8 cellular contexts compared by ENCODE assay signal in genomic region chr11:910044-910588, GRCh38. TPM values are rescaled to one million over a fixed set of nuclear protein-coding genes. Genes with fewer than 3 reads are reported as not detected.
DNase-seq lines count a peak whose midpoint lies in the region; ATAC-seq and TF ChIP-seq lines count a peak whose summit lies in the region.

No MANE protein-coding gene starts in this region.

- no peaks in the 10 kb centered on the region for H3K9me3 ChIP-seq in hepatocyte (ENCODE audit: low read depth)

- peaks cover 23% of the 10 kb centered on the region for H3K79me2 ChIP-seq in hepatocyte

- H3K4me3 ChIP-seq in hepatocyte: peak overlapping the region; percentile 98

- peak overlapping the region; percentile 94 for H2AFZ ChIP-seq in hepatocyte

- ATAC-seq in GM18907 (IDR thresholded peaks at IDR 0.05; ENCODE audit: unreplicated experiment) (peak; percentile 13), HG03354 (IDR thresholded peaks at IDR 0.05; ENCODE audit: poor library complexity, severe bottlenecking, unreplicated experiment) (peak; percentile 12), GM18505 (IDR thresholded peaks at IDR 0.05; ENCODE audit: unreplicated experiment) (no peak)

- no peaks in the 10 kb centered on the region for H3K36me3 ChIP-seq in hepatocyte (replicated peaks; ENCODE audit: insufficient read depth, low read depth)

- H3K27me3 ChIP-seq in hepatocyte: no peaks in the 10 kb centered on the region

- TF ChIP-seq CTCF in hepatocyte (IDR thresholded peaks at IDR 0.05; ENCODE audit: poor library complexity): no peak

- peak overlapping the region; percentile 98 for H3K4me2 ChIP-seq in hepatocyte

- peak overlapping the region; percentile 70 for H3K27ac ChIP-seq in hepatocyte

- peaks cover 7% of the 10 kb centered on the region for H3K4me1 ChIP-seq in hepatocyte (ENCODE audit: insufficient read depth)

- TF ChIP-seq POLR2A in GM18505 (IDR thresholded peaks at IDR 0.05; ENCODE audit: borderline replicate concordance, extremely low read depth, insufficient read depth, insufficient read length): no peak

- 7% methylated on average over 15 of the region's 38 CpGs for WGBS in hepatocyte (ENCODE audit: low lambda C conversion rate, missing lambda C conversion rate)

- no peaks in the 10 kb centered on the region for H3K9me2 ChIP-seq in hepatocyte (replicated peaks; ENCODE audit: insufficient read depth)

- DNase-seq in activated CD8-positive, alpha-beta memory T cell treated with anti-CD3 and anti-CD28 coated beads, Interleukin-2, amount 50 U/mL, for 48 hours: peak; percentile 58
- DNase-seq in hepatocyte (ENCODE audit: low spot score) (no peak), mucosa of gallbladder (ENCODE audit: low spot score) (no peak), HCEC 1CT (no peak)
- DNase-seq in stimulated activated CD8-positive, alpha-beta memory T cell treated with anti-CD3 and anti-CD28 coated beads, Interleukin-7, amount 100 ng/mL, for 4 hours (ENCODE audit: low read depth in 2 of 2): peak; percentile 63 to 73

- H4K20me1 ChIP-seq in hepatocyte (ENCODE audit: insufficient read depth, poor library complexity, severe bottlenecking): no peaks in the 10 kb centered on the region

RNA-seq across cellular contexts. Expression of gene CHID1, which starts 0.5 kb away (rescaled TPM):
- total RNA-seq in hepatocyte (61.5 and 92.4 TPM in 2 replicates), mucosa of gallbladder (101 TPM)
- 152 and 155 TPM in 2 replicates for polyA plus RNA-seq in hepatocyte

RNA-seq across cellular contexts. Expression of gene AP2A2, which starts 15.6 kb away (rescaled TPM):
- total RNA-seq in hepatocyte (57.8 and 68.0 TPM in 2 replicates), mucosa of gallbladder (91.8 TPM)
- polyA plus RNA-seq in hepatocyte: 49.7 and 56.2 TPM in 2 replicates

Comparison
In these comparisons a context has a peak if more than half of its experiments do, and no peak if none do; other contexts are left out.
1. DNase-seq: peak in activated CD8-positive, alpha-beta memory T cell treated with anti-CD3 and anti-CD28 coated beads, Interleukin-2, amount 50 U/mL, for 48 hours (single experiment) and stimulated activated CD8-positive, alpha-beta memory T cell treated with anti-CD3 and anti-CD28 coated beads, Interleukin-7, amount 100 ng/mL, for 4 hours (2 of 2); none in hepatocyte (single experiment), mucosa of gallbladder (single experiment) and HCEC 1CT (single experiment).